11 cellular contexts compared by ENCODE assay signal in the genomic region with DNA sequence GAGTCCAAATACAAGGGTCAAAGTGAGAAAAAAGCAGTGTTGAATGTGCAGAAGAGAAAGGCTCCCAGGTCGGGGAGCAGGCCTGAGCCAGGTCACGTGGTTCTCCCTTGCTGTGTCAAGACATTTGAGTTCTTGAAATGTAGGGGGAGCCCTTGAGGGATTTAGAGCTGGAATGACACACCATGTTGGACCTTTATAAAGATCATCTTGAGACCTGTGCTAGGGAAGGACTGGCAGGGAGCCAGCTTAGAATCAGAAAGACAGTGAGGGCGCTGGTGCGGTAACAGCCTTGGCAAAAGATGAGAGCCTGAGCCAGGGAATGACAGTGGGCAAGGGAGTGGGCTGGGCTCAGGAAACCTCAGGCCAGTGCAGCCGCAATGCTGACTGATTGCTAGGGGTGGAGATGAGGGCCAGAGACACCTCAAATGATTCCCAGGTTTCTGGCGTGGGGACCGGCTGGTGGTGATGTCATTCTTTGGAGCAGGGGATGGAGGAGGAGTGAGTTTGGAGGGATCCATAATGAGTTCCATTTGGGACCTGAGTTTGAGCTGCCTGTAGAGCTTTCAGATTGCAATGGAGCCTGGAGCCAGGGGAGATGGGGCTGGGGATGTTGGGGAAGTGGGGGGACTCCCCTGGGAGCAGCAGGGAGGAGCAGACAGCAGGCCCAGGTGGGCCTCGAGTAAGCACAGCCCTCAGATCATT.
A peak's percentile ranks its signal among the peaks of the same experiment; 100 is the strongest.
DNase-seq lines count a peak whose midpoint lies in the region; ATAC-seq and TF ChIP-seq lines count a peak whose summit lies in the region.
"Had no signal": no experiment of that assay in that cellular context is flagged by ENCODE, and none has a peak within 500 bp of the region (broad histone marks: within the 10 kb centered on the region; RNA-seq: fewer than 3 reads in every experiment).

No MANE protein-coding gene starts in this region.

- H3K4me3 ChIP-seq in NB4 (ENCODE audit: low read depth, low read length) (no peak overlapping the region), fibroblast of pulmonary artery (replicated peaks; ENCODE audit: low read depth, low read length) (no peak overlapping the region)
- H3K4me3 ChIP-seq: adrenal gland had no signal

- TF ChIP-seq CTCF in NB4 (IDR thresholded peaks at IDR 0.05; ENCODE audit: low read depth, low read length) (peak; percentile 16), fibroblast of pulmonary artery (IDR thresholded peaks at IDR 0.05; ENCODE audit: low read length, missing control alignments) (peak; percentile 2)

- intact Hi-C loops in sciatic nerve (cut with DNase I) = no loop called here

- TF ChIP-seq POLR2A in NB4 (IDR thresholded peaks at IDR 0.05; ENCODE audit: extremely low read depth, insufficient read length) = no peak

- DNase-seq in DMS53 (lab: John Stamatoyannopoulos, UW) (peak; percentile 31), DMS53 treated with DMSO at 0.1 percent for 48 hours (lab: John Stamatoyannopoulos, UW; ENCODE audit: unreplicated experiment) (no peak), NB4 (ENCODE audit: low read depth) (peak; percentile 37), fibroblast of pulmonary artery (ENCODE audit: low read depth) (no peak), sciatic nerve (ENCODE audit: low spot score) (peak; percentile 61), NCI-H510A treated with DMSO at 0.1 percent for 48 hours (lab: John Stamatoyannopoulos, UW) (no peak), hypothalamus (lab: John Stamatoyannopoulos, UW) (no peak)
- DNase-seq: NCI-H1694 treated with DMSO at 0.1 percent for 48 hours, occipital lobe had no signal

- ATAC-seq in sciatic nerve (peak; percentile 58), HG03460 (IDR thresholded peaks at IDR 0.05; ENCODE audit: unreplicated experiment) (no peak)

Comparison
In these comparisons a context has a peak if more than half of its experiments do, and no peak if none do; other contexts are left out.
1. DNase-seq: peak in DMS53 (single experiment), NB4 (single experiment) and sciatic nerve (single experiment); none in DMS53 treated with DMSO at 0.1 percent for 48 hours (single experiment), fibroblast of pulmonary artery (single experiment), NCI-H510A treated with DMSO at 0.1 percent for 48 hours (single experiment) and hypothalamus (0 of 51).